In genomic region chr13:65710514-65710913, GRCh38 we compare ENCODE assay signal across 21 cellular contexts.
"Had no signal": no experiment of that assay in that cellular context is flagged by ENCODE, and none has a peak within 500 bp of the region (broad histone marks: within the 10 kb centered on the region; RNA-seq: fewer than 3 reads in every experiment).

No MANE protein-coding gene starts in this region.

- H3K27ac ChIP-seq: esophagus squamous epithelium, gastroesophageal sphincter, left ventricle myocardium inferior, lower lobe of right lung, pancreas, suprapubic skin, thyroid gland, upper lobe of left lung, uterus had no signal

- H3K4me1 ChIP-seq: esophagus squamous epithelium, gastroesophageal sphincter, left ventricle myocardium inferior, lower lobe of right lung, pancreas, suprapubic skin, thyroid gland, upper lobe of left lung, uterus had no signal

- H3K9me3 ChIP-seq: esophagus squamous epithelium, gastroesophageal sphincter, left ventricle myocardium inferior, lower lobe of right lung, pancreas, suprapubic skin, thyroid gland, upper lobe of left lung, uterus had no signal

- H3K4me2 ChIP-seq: smooth muscle cell had no signal

- FAIRE-seq: pancreas had no signal

- DNase-seq: effector memory CD8-positive, alpha-beta T cell; esophagus squamous epithelium; foreskin fibroblast; glutamatergic neuron; kidney; left cardiac atrium; left ventricle myocardium inferior; lower lobe of right lung; natural killer cell; pancreas; right cardiac atrium; stimulated activated CD4-positive, alpha-beta T cell treated with anti-CD3 and anti-CD28 coated beads, Interleukin-4, amount 100 ng/mL, for 1 hour; stimulated activated CD8-positive, alpha-beta memory T cell treated with anti-CD3 and anti-CD28 coated beads, Interleukin-4, amount 100 ng/mL, for 48 hours; stimulated activated naive CD8-positive, alpha-beta T cell treated with anti-CD3 and anti-CD28 coated beads, Interleukin-15, Interleukin-2, amounts not matched to agents 100 U/mL and 50 U/mL, for 24 hours; thyroid gland; upper lobe of left lung; uterus had no signal

- H3K27me3 ChIP-seq: esophagus squamous epithelium, gastroesophageal sphincter, pancreas, suprapubic skin, thyroid gland, upper lobe of left lung, uterus had no signal

- H3K36me3 ChIP-seq: esophagus squamous epithelium, gastroesophageal sphincter, left ventricle myocardium inferior, lower lobe of right lung, pancreas, suprapubic skin, thyroid gland, upper lobe of left lung, uterus had no signal

- ATAC-seq: effector memory CD8-positive, alpha-beta T cell; gastroesophageal sphincter; left cardiac atrium; lower lobe of right lung; natural killer cell; pancreas; right cardiac atrium; stimulated activated effector memory CD8-positive, alpha-beta T cell treated with anti-CD3 and anti-CD28 coated beads, Interleukin-12 subunit alpha, Interleukin-12 subunit beta, amount 100 ng/mL, for 72 hours; stimulated activated naive CD8-positive, alpha-beta T cell treated with anti-CD3 and anti-CD28 coated beads, Interleukin-15, Interleukin-2, amounts not matched to agents 100 U/mL and 50 U/mL, for 24 hours had no signal

- H3K4me3 ChIP-seq: esophagus squamous epithelium, gastroesophageal sphincter, left ventricle myocardium inferior, lower lobe of right lung, pancreas, smooth muscle cell, suprapubic skin, thyroid gland, upper lobe of left lung, uterus had no signal
